In genomic region chr11:119583585-119583984, GRCh38 we compare ENCODE assay signal across 13 cellular contexts.
DNase-seq lines count a peak whose midpoint lies in the region; ATAC-seq and TF ChIP-seq lines count a peak whose summit lies in the region.
"Had no signal": no experiment of that assay in that cellular context is flagged by ENCODE, and none has a peak within 500 bp of the region (broad histone marks: within the 10 kb centered on the region; RNA-seq: fewer than 3 reads in every experiment).

No MANE protein-coding gene starts in this region.

- no peaks in the 10 kb centered on the region for H3K36me3 ChIP-seq in psoas muscle (ENCODE audit: insufficient read depth in 1 of 2, low read depth in 1 of 2)
- H3K36me3 ChIP-seq: ascending aorta had no signal

- peaks cover 6% of the 10 kb centered on the region for H3K4me1 ChIP-seq in psoas muscle

- 75 to 83% (median 80%) methylated on average over 6 of the region's 6 CpGs for WGBS in psoas muscle, 3 donors

- TF ChIP-seq POLR2A in NB4 (IDR thresholded peaks at IDR 0.05; ENCODE audit: extremely low read depth, insufficient read length): no peak

- H3K27ac Mint-ChIP-seq in neural crest cell (ENCODE audit: unreplicated experiment): no peak overlapping the region
- H3K27ac Mint-ChIP-seq: activated CD4-positive, alpha-beta T cell treated with anti-CD3 and anti-CD28 coated beads, Interleukin-2, amount 10 ng/mL, durations not matched to agents 7 days and 5 days; activated T-helper 17 cell treated with anti-CD3 and anti-CD28 coated beads, Interleukin-2, amount 50 U/mL, for 72 hours; T-helper 1 cell treated with Interleukin-12 subunit alpha and Interleukin-12 subunit beta and Interleukin-4 antibody, amounts not matched to agents 30 μg/mL and 1 μg/mL, for 36 hours had no signal

- H3K9me3 Mint-ChIP-seq in neural crest cell: no peaks in the 10 kb centered on the region
- H3K9me3 Mint-ChIP-seq: activated CD4-positive, alpha-beta T cell treated with anti-CD3 and anti-CD28 coated beads, Interleukin-2, amount 10 ng/mL, durations not matched to agents 7 days and 5 days; activated T-helper 17 cell treated with anti-CD3 and anti-CD28 coated beads, Interleukin-2, amount 50 U/mL, for 72 hours; T-helper 1 cell treated with Interleukin-12 subunit alpha and Interleukin-12 subunit beta and Interleukin-4 antibody, amounts not matched to agents 30 μg/mL and 1 μg/mL, for 36 hours had no signal

- no peaks in the 10 kb centered on the region for H3K36me3 Mint-ChIP-seq in neural crest cell (ENCODE audit: low read depth)

- peak; percentile 27 for TF ChIP-seq CTCF in GM12865 (IDR thresholded peaks at IDR 0.05; ENCODE audit: insufficient read depth, low read depth, low read length, missing control alignments)
- TF ChIP-seq CTCF in NB4 (IDR thresholded peaks at IDR 0.05; ENCODE audit: low read depth, low read length): peak; percentile 43
- TF ChIP-seq CTCF in dorsolateral prefrontal cortex (IDR thresholded peaks at IDR 0.05 in 54 of 56, conservative IDR thresholded peaks at IDR 0.05 in 2 of 56; ENCODE audit: low read depth in 1 of 56, partially characterized antibody in 56 of 56): no peak
- peak; percentile 42 for TF ChIP-seq CTCF in neural crest cell (conservative IDR thresholded peaks at IDR 0.05)
- no peak for TF ChIP-seq CTCF in psoas muscle (IDR thresholded peaks at IDR 0.05)
- TF ChIP-seq CTCF in GM13976 (IDR thresholded peaks at IDR 0.05; ENCODE audit: borderline replicate concordance, control extremely low read depth, extremely low read depth, insufficient read depth, missing control alignments): no peak

- H3K4me3 ChIP-seq in GM12865 (ENCODE audit: low read depth, low read length): no peak overlapping the region
- no peak overlapping the region for H3K4me3 ChIP-seq in NB4 (ENCODE audit: low read depth, low read length)
- H3K4me3 ChIP-seq in dorsolateral prefrontal cortex: peak overlapping the region in 5 of 59 donors; percentile 54 to 79 (median 69)
- H3K4me3 ChIP-seq in psoas muscle: no peak overlapping the region
- H3K4me3 ChIP-seq: lung had no signal

- H3K4me3 Mint-ChIP-seq in neural crest cell: no peak overlapping the region
- H3K4me3 Mint-ChIP-seq: T-helper 1 cell treated with Interleukin-12 subunit alpha and Interleukin-12 subunit beta and Interleukin-4 antibody, amounts not matched to agents 30 μg/mL and 1 μg/mL, for 36 hours had no signal

- H3K27me3 Mint-ChIP-seq in neural crest cell (ENCODE audit: low read depth): peaks cover 5% of the 10 kb centered on the region

- H3K9me3 ChIP-seq in psoas muscle: no peaks in the 10 kb centered on the region
- H3K9me3 ChIP-seq: ascending aorta had no signal

- H3K4me1 Mint-ChIP-seq in neural crest cell: peaks cover 17% of the 10 kb centered on the region
- H3K4me1 Mint-ChIP-seq: activated T-helper 17 cell treated with anti-CD3 and anti-CD28 coated beads, Interleukin-2, amount 50 U/mL, for 72 hours had no signal

- in situ Hi-C loops in GM13976 (cut with MboI; ENCODE audit: low sequenced_read_pairs, unreplicated experiment): no loop called here

- H3K27ac ChIP-seq in dorsolateral prefrontal cortex (peak overlapping the region in 36 of 59 donors; percentile 42 to 92 (median 77)), psoas muscle (no peak overlapping the region)
- H3K27ac ChIP-seq: ascending aorta had no signal

- intact Hi-C loops in dorsolateral prefrontal cortex (cut with DNase I): loop anchor here (2.0 to 10.0 kb wide), 4 partner anchors 17 to 101 kb away; no protein-coding TSS in a partner anchor
- intact Hi-C loops in psoas muscle (cut with DNase I): no loop called here

- H3K27me3 ChIP-seq in dorsolateral prefrontal cortex (no peaks in the 10 kb centered on the region), psoas muscle (ENCODE audit: insufficient read depth in 3 of 3, low read length in 2 of 3) (peaks cover 0 to 59% (median 6%) of the 10 kb centered on the region in 3 donors)
- H3K27me3 ChIP-seq: ascending aorta had no signal

- DNase-seq in GM12865 (ENCODE audit: low read depth) (no peak), NB4 (ENCODE audit: low read depth) (no peak), dorsolateral prefrontal cortex (no peak), neural crest cell (ENCODE audit: low read depth, low spot score) (no peak), psoas muscle (no peak), GM13976 (ENCODE audit: low spot score) (no peak)
- no peak for DNase-seq in activated effector memory CD4-positive, alpha-beta T cell treated with Interleukin-2 at 50 U/mL for 16 hours

- ATAC-seq in psoas muscle: no peak
- no peak for ATAC-seq in GM18873 (IDR thresholded peaks at IDR 0.05; ENCODE audit: low FRiP score, unreplicated experiment)

Comparison
In these comparisons a context has a peak if more than half of its experiments do, and no peak if none do; other contexts are left out.
1. CTCF ChIP-seq: peak in GM12865 (single experiment), NB4 (single experiment) and neural crest cell (single experiment); none in dorsolateral prefrontal cortex (0 of 56), psoas muscle (single experiment) and GM13976 (single experiment).
2. intact Hi-C loops: an anchor here in dorsolateral prefrontal cortex (2.0 to 10.0 kb wide); none called in psoas muscle.